In genomic region chr20:19757487-19757972, GRCh38 we compare ENCODE assay signal across 7 cellular contexts. TPM values are rescaled to one million over a fixed set of nuclear protein-coding genes. Genes with fewer than 3 reads are reported as not detected.
A peak's percentile ranks its signal among the peaks of the same experiment; 100 is the strongest.
DNase-seq lines count a peak whose midpoint lies in the region; ATAC-seq, FAIRE-seq and TF ChIP-seq lines count a peak whose summit lies in the region.

No MANE protein-coding gene starts in this region.

- TF ChIP-seq CTCF in H9 (conservative IDR thresholded peaks at IDR 0.05) (no peak), PC-9 (conservative IDR thresholded peaks at IDR 0.05) (no peak), endothelial cell of umbilical vein (IDR thresholded peaks at IDR 0.05; ENCODE audit: extremely low read depth in 1 of 2, insufficient read depth in 1 of 2, low read depth in 1 of 2, low read length in 2 of 2) (no peak), transverse colon (IDR thresholded peaks at IDR 0.05) (no peak)

- dilution Hi-C loops in endothelial cell of umbilical vein (cut with MboI; ENCODE audit: extremely low pct_ligation_motif_present, low sequenced_read_pairs) = no loop called here

- BruUV-seq in PC-9 (replicated peaks; lab: Mats Ljungman, UMichigan) (no TSS peak), endothelial cell of umbilical vein (replicated peaks; lab: Mats Ljungman, UMichigan) (TSS peak; percentile 25)

- H4K8ac ChIP-seq in H9 (replicated peaks; ENCODE audit: insufficient read length, low read depth, low read length) (no peak overlapping the region), mesendoderm (ENCODE audit: low read depth, low read length) (no peak overlapping the region)

- H2AK5ac ChIP-seq in H9 (ENCODE audit: insufficient read length, low read length) (no peak overlapping the region), mesendoderm (ENCODE audit: low read length) (no peak overlapping the region)

- H3K23ac ChIP-seq in H9 (ENCODE audit: insufficient read length, low read depth, low read length) (no peak overlapping the region), mesendoderm (ENCODE audit: low read length) (no peak overlapping the region)

- H4K5ac ChIP-seq in H9 (ENCODE audit: insufficient read length, low read depth, low read length) = no peak overlapping the region
- H4K5ac ChIP-seq in mesendoderm (ENCODE audit: low read length) = no peak overlapping the region

- POLR2A ChIA-PET in PC-9 (lab: Charles Lee; ENCODE audit: unreplicated experiment) (interaction anchor here (0.6 to 1.2 kb wide), 8 partner anchors 11 to 1250 kb away, joined by 3 to 20 read pairs (median 8); no protein-coding TSS in a partner anchor), endothelial cell of umbilical vein (lab: Charles Lee) (no interaction called here)

- H3K9me1 ChIP-seq in endothelial cell of umbilical vein (replicated peaks; ENCODE audit: control insufficient read depth, extremely low read depth, insufficient read depth, low read length) = no peaks in the 10 kb centered on the region

- no peak overlapping the region for H2BK120ac ChIP-seq in H9 (ENCODE audit: low read depth, low read length, poor library complexity, severe bottlenecking)
- no peak overlapping the region for H2BK120ac ChIP-seq in mesendoderm (ENCODE audit: low read depth, low read length)

- H2BK20ac ChIP-seq in H9 (ENCODE audit: low read depth, low read length, poor library complexity, severe bottlenecking) = no peak overlapping the region

- H3K27ac Mint-ChIP-seq in H9 = peak overlapping the region in 2 of 3 experiments; percentile 53 to 79; a peak in 3 of 7 replicates

- H3K79me2 ChIP-seq in H9 (ENCODE audit: insufficient read depth, low read length) (no peaks in the 10 kb centered on the region), PC-9 (ENCODE audit: low read depth) (peaks cover 13% of the 10 kb centered on the region), endothelial cell of umbilical vein (ENCODE audit: control insufficient read depth, insufficient read depth, low read length) (no peaks in the 10 kb centered on the region), mesendoderm (ENCODE audit: control insufficient read depth, insufficient read depth, low read length) (no peaks in the 10 kb centered on the region)

- peak overlapping the region; percentile 87 to 98 for H3K4me3 Mint-ChIP-seq in H9

- no peak overlapping the region for H3K14ac ChIP-seq in H9 (ENCODE audit: insufficient read depth, low read length)

- no peak overlapping the region for H2BK12ac ChIP-seq in H9 (ENCODE audit: insufficient read length, low read depth, low read length)

- TF ChIP-seq POLR2A in endothelial cell of umbilical vein (IDR thresholded peaks at IDR 0.05; ENCODE audit: low read depth, low read length) (peak; percentile 61), transverse colon (IDR thresholded peaks at IDR 0.05) (peak; percentile 76)

- ATAC-seq in HG03439 (IDR thresholded peaks at IDR 0.05; ENCODE audit: unreplicated experiment) = no peak

- no peak overlapping the region for H2BK5ac ChIP-seq in H9 (ENCODE audit: insufficient read length, low read length)
- no peak overlapping the region for H2BK5ac ChIP-seq in mesendoderm (ENCODE audit: low read length)

- no peaks in the 10 kb centered on the region for H3K36me3 ChIP-seq in PC-9 (ENCODE audit: low read depth)
- H3K36me3 ChIP-seq in endothelial cell of umbilical vein (ENCODE audit: control insufficient read depth in 2 of 2, extremely low read depth in 1 of 2, insufficient read depth in 2 of 2, low read length in 2 of 2) = no peaks in the 10 kb centered on the region
- no peaks in the 10 kb centered on the region for H3K36me3 ChIP-seq in mesendoderm (ENCODE audit: control insufficient read depth, insufficient read depth, low read length)
- no peaks in the 10 kb centered on the region for H3K36me3 ChIP-seq in transverse colon

- peak; percentile 47 for TF ChIP-seq EP300 in transverse colon (IDR thresholded peaks at IDR 0.05; ENCODE audit: low read depth)

- H3K27ac ChIP-seq in H9 (ENCODE audit: insufficient read length, low read depth, low read length) (no peak overlapping the region), PC-9 (peak overlapping the region; percentile 99), endothelial cell of umbilical vein (ENCODE audit: insufficient read depth, low read depth, low read length) (peak overlapping the region; percentile 54), mesendoderm (ENCODE audit: low read depth, low read length) (no peak overlapping the region), transverse colon (peak overlapping the region; percentile 94 to 98 (median 96))

- H3F3A ChIP-seq in PC-9 (ENCODE audit: insufficient read depth, low read depth) = peaks cover 32% of the 10 kb centered on the region

- H3K9me3 ChIP-seq in H9 (ENCODE audit: control insufficient read depth, low read depth, low read length) (no peaks in the 10 kb centered on the region), PC-9 (ENCODE audit: insufficient read depth, low read depth) (no peaks in the 10 kb centered on the region), endothelial cell of umbilical vein (replicated peaks; ENCODE audit: control insufficient read depth, insufficient read depth, low read length) (no peaks in the 10 kb centered on the region), transverse colon (no peaks in the 10 kb centered on the region)

- H3K4me1 ChIP-seq in H9 (ENCODE audit: insufficient read depth, low read length) (0 out of 2 replicates have a peak, but pooled peaks cover 2% of the 10 kb centered on the region), PC-9 (replicated peaks; ENCODE audit: insufficient read depth) (peaks cover 38% of the 10 kb centered on the region), endothelial cell of umbilical vein (ENCODE audit: control insufficient read depth, extremely low read depth, insufficient read depth, low read length) (peaks cover 18% of the 10 kb centered on the region), mesendoderm (ENCODE audit: control insufficient read depth, low read depth, low read length) (no peaks in the 10 kb centered on the region), transverse colon (peaks cover 13 to 32% (median 24%) of the 10 kb centered on the region in 4 donors)

- DNase-seq in H9 = peak; percentile 70
- DNase-seq in PC-9 = peak; percentile 71 to 79
- DNase-seq in endothelial cell of umbilical vein (ENCODE audit: low read depth, low spot score) = peak; percentile 80
- peak; percentile 76 for DNase-seq in mesendoderm
- DNase-seq in transverse colon = peak; percentile 74
- no peak for DNase-seq in activated gamma-delta T cell (lab: John Stamatoyannopoulos, UW)

- H3K27me3 Mint-ChIP-seq in H9 (ENCODE audit: low read depth) = peaks cover 60% of the 10 kb centered on the region

- peaks cover 15% of the 10 kb centered on the region for H3K23me2 ChIP-seq in H9 (ENCODE audit: insufficient read length, low read depth, low read length, poor library complexity, severe bottlenecking)

- peak; percentile 94 for FAIRE-seq in endothelial cell of umbilical vein (lab: Jason Lieb, UNC)

- no peaks in the 10 kb centered on the region for H3K79me1 ChIP-seq in H9 (ENCODE audit: insufficient read depth, low read depth, low read length, poor library complexity, severe bottlenecking)
- H3K79me1 ChIP-seq in mesendoderm (ENCODE audit: low read length) = no peaks in the 10 kb centered on the region

- H2BK15ac ChIP-seq in H9 (ENCODE audit: low read depth, low read length) (no peak overlapping the region), mesendoderm (replicated peaks; ENCODE audit: low read depth) (no peak overlapping the region)

- no peak overlapping the region for H2AFZ ChIP-seq in H9 (ENCODE audit: low read length)
- H2AFZ ChIP-seq in PC-9 = peak overlapping the region; percentile 71
- peak overlapping the region; percentile 91 for H2AFZ ChIP-seq in endothelial cell of umbilical vein (ENCODE audit: low read depth, low read length)

- H3K9me3 Mint-ChIP-seq in H9 = no peaks in the 10 kb centered on the region; a peak in 2 of 5 replicates

- H3K9ac ChIP-seq in H9 (ENCODE audit: extremely low read depth, insufficient read length, low read length) = no peak overlapping the region
- H3K9ac ChIP-seq in endothelial cell of umbilical vein (replicated peaks; ENCODE audit: extremely low read depth, insufficient read depth, low read length) = peak overlapping the region; percentile 89
- peak overlapping the region; percentile 77 for H3K9ac ChIP-seq in mesendoderm (ENCODE audit: low read length)

- H3K4ac ChIP-seq in H9 (ENCODE audit: low read depth, low read length) = no peak overlapping the region
- H3K4ac ChIP-seq in mesendoderm (ENCODE audit: low read depth, low read length) = no peak overlapping the region

- H3K4me3 ChIP-seq in PC-9 (peak overlapping the region; percentile 82), endothelial cell of umbilical vein (replicated peaks in 1 of 3; ENCODE audit: insufficient read depth in 1 of 3, low read depth in 1 of 3, low read length in 3 of 3) (peak overlapping the region; percentile 75 to 77 (median 76)), mesendoderm (ENCODE audit: low read length) (peak overlapping the region; percentile 59), transverse colon (peak overlapping the region; percentile 56 to 74 (median 66))

- no peaks in the 10 kb centered on the region for H3K9me2 ChIP-seq in PC-9 (ENCODE audit: insufficient read depth)

- H3K27me3 ChIP-seq in H9 (ENCODE audit: insufficient read depth, low read length) (peaks cover 5% of the 10 kb centered on the region; the same call in 1 of the 2 replicates), PC-9 (ENCODE audit: insufficient read depth, low read depth) (no peaks in the 10 kb centered on the region), endothelial cell of umbilical vein (ENCODE audit: control insufficient read depth in 2 of 2, insufficient read depth in 2 of 2, low read length in 2 of 2) (no peaks in the 10 kb centered on the region), mesendoderm (ENCODE audit: insufficient read depth, low read length, poor library complexity) (no peaks in the 10 kb centered on the region), transverse colon (no peaks in the 10 kb centered on the region)

- H3K4me2 ChIP-seq in H9 (ENCODE audit: insufficient read depth, insufficient read length, low read length) = peak overlapping the region; percentile 60
- peak overlapping the region; percentile 86 for H3K4me2 ChIP-seq in PC-9
- H3K4me2 ChIP-seq in endothelial cell of umbilical vein (ENCODE audit: insufficient read depth, low read length) = peak overlapping the region; percentile 89
- H3K4me2 ChIP-seq in mesendoderm (ENCODE audit: low read length) = peak overlapping the region; percentile 88

- H4K20me1 ChIP-seq in H9 (ENCODE audit: control insufficient read depth, insufficient read depth, insufficient read length) = no peaks in the 10 kb centered on the region
- H4K20me1 ChIP-seq in PC-9 (ENCODE audit: insufficient read depth) = no peaks in the 10 kb centered on the region
- H4K20me1 ChIP-seq in endothelial cell of umbilical vein (replicated peaks; ENCODE audit: control insufficient read depth, extremely low read depth, insufficient read depth, low read length) = no peaks in the 10 kb centered on the region

- H3K18ac ChIP-seq in H9 (ENCODE audit: insufficient read length, low read depth, low read length) (no peak overlapping the region), mesendoderm (ENCODE audit: low read length) (peak overlapping the region; percentile 80)

- CTCF ChIA-PET in PC-9 (lab: Charles Lee) (interaction anchor here (0.6 to 1.0 kb wide), 4 partner anchors 22 to 217 kb away, joined by 3 to 7 read pairs (median 4); no protein-coding TSS in a partner anchor), endothelial cell of umbilical vein (lab: Charles Lee) (interaction anchor here (0.9 to 2.1 kb wide), 8 partner anchors 16 to 237 kb away, joined by 3 to 6 read pairs (median 3); no protein-coding TSS in a partner anchor)

- H4K91ac ChIP-seq in H9 (ENCODE audit: insufficient read length, low read depth, low read length) = no peak overlapping the region

- H3K56ac ChIP-seq in H9 (ENCODE audit: insufficient read length, low read depth, low read length) (no peak overlapping the region), mesendoderm (ENCODE audit: low read length) (peak overlapping the region; percentile 81)

- WGBS in H9 (ENCODE audit: extremely low coverage, insufficient read length, low lambda C conversion rate) = no CpG with 5 or more reads among the region's 33 CpGs
- WGBS in mesendoderm (ENCODE audit: extremely low coverage, insufficient coverage, low lambda C conversion rate) = no CpG with 5 or more reads among the region's 33 CpGs
- WGBS in transverse colon (ENCODE audit: low coverage in 1 of 2), 2 donors = 0% methylated on average over 3 to 18 of the region's 33 CpGs

- peaks cover 14 to 18% of the 10 kb centered on the region in 2 experiments for H3K4me1 Mint-ChIP-seq in H9

- in situ Hi-C loops in transverse colon (cut with MboI; ENCODE audit: low pct_ligation_motif_present in 1 of 4, low pct_unique_long_range_greater_than_20kb in 1 of 4, low sequenced_read_pairs in 3 of 4) = no loop called here

- H3T11ph ChIP-seq in H9 (ENCODE audit: low read length) = no peak overlapping the region

- H3K36me3 Mint-ChIP-seq in H9 (ENCODE audit: insufficient read depth in 1 of 3, low read depth in 3 of 3) = peaks cover 0 to 2% (median 0%) of the 10 kb centered on the region in 3 experiments; a peak in 2 of 7 replicates

- intact Hi-C loops in PC-9 (cut with micrococcal nuclease; ENCODE audit: unreplicated experiment) = loop anchor here (1.0 to 5.0 kb wide), 2 partner anchors 45 to 65 kb away; no protein-coding TSS in a partner anchor
- intact Hi-C loops in endothelial cell of umbilical vein (cut with micrococcal nuclease) = loop anchor here (1.0 kb wide), 2 partner anchors 65 to 129 kb away; no protein-coding TSS in a partner anchor
- intact Hi-C loops in transverse colon (cut with DNase I; ENCODE audit: low total_unique reads) = no loop called here

RNA-seq across cellular contexts. Expression of gene RIN2, which starts 0.5 kb away (rescaled TPM):
- total RNA-seq in H9 (2021) = 1.0 and 1.1 TPM in 2 replicates
- total RNA-seq in PC-9 (2021) = 39.0 and 46.2 TPM in 2 replicates
- total RNA-seq in endothelial cell of umbilical vein = 98.5 and 119 TPM in 2 replicates
- 18.0 and 22.6 TPM in 2 replicates for polyA plus RNA-seq in endothelial cell of umbilical vein
- 26.4 and 28.1 TPM in 2 replicates for polyA plus RNA-seq in endothelial cell of umbilical vein (2011; cell fraction: cytosol; rRNA removed)
- polyA plus RNA-seq in endothelial cell of umbilical vein (2011; cell fraction: nucleus; rRNA removed) = 78.0 and 79.9 TPM in 2 replicates
- polyA plus RNA-seq in endothelial cell of umbilical vein (2012) = 44.9 and 47.0 TPM in 2 replicates
- polyA minus RNA-seq in endothelial cell of umbilical vein = 121 and 149 TPM in 2 replicates
- polyA minus RNA-seq in endothelial cell of umbilical vein (2011; cell fraction: cytosol; rRNA and poly(A)+ RNA removed) = 9.7 TPM
- polyA minus RNA-seq in endothelial cell of umbilical vein (2011; cell fraction: nucleus; rRNA and poly(A)+ RNA removed) = 186 and 192 TPM in 2 replicates
- polyA plus RNA-seq in mesendoderm (2013, experiment 1 of 2) = 0.65 TPM
- polyA plus RNA-seq in mesendoderm (2013, experiment 2 of 2) = 0.53 TPM
- 100 to 1,000 TPM in 2 of 4 donors, 10 to 100 TPM in 2; 53.2 to 157 (median 104) TPM for total RNA-seq in transverse colon

Comparison
In these comparisons a context has a peak if more than half of its experiments do, and no peak if none do; other contexts are left out.
1. H3K27ac ChIP-seq: peak in PC-9 (single experiment), endothelial cell of umbilical vein (single experiment) and transverse colon (4 of 4); none in H9 (single experiment) and mesendoderm (single experiment).
2. RNA of gene RIN2, which starts 0.5 kb away (total RNA-seq): 53.2 to 157 TPM in transverse colon, 98.5 to 119 TPM in endothelial cell of umbilical vein and 39.0 to 46.2 TPM in PC-9; 1.0 to 1.1 TPM in H9; every median in the first group is over 10 times any median in the second.
3. Peak in every context shown above with its lines, with median percentiles within 50 percentile points of each other: H3K4me2 ChIP-seq and H3K4me3 ChIP-seq.